ENCODE assay signal across 8 cellular contexts in the genomic region with DNA sequence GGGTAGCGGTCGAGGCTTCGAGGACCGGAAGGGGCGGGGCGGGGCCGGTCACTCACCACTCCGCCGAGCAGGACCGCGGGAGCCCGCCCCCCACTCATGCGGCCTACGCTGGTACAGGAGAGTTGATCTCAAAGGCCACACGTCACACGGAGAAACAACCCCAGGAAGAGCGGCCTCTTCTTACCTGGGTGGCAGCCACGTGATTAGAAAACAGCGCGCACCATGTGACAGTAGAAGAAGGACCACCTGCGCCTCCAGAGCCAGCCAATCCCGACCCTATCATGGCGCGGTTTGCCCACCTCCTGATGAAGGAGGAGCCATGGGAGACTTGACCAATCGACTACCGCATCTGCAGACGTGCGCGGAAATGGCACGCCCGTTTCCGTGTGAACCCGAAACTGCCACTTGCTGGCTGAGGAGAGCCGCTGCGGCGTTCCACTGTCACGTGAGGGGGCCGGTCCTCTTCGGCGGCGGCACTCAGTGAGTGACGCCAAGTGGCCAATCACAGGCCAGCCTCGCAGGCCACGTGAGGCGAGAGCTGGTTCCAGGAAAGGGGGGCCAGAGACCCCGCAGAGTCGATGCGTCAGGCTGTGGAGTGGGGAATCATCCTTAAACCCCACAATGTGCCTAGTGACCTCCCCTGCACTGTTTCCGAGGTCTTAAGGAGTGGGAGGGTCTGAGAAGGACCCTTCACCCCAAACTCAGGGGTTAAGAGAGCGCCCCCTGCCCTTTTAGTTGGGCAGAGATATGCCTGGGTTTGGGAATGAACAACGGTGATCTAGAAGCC. TPM values are rescaled to one million over a fixed set of nuclear protein-coding genes. Genes with fewer than 3 reads are reported as not detected.
DNase-seq lines count a peak whose midpoint lies in the region; FAIRE-seq and TF ChIP-seq lines count a peak whose summit lies in the region.

A gene with protein sequence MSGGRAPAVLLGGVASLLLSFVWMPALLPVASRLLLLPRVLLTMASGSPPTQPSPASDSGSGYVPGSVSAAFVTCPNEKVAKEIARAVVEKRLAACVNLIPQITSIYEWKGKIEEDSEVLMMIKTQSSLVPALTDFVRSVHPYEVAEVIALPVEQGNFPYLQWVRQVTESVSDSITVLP (minus strand): TSS at position 205 of the 787 bp plus-strand sequence. CDS start 107 bp downstream, at position 98.

- peak; percentile 82 for FAIRE-seq in H1 (lab: Jason Lieb, UNC)

- H3K56ac ChIP-seq in H1 (replicated peaks; ENCODE audit: insufficient read length, low read depth, low read length): peak within 1 kb of the TSS; percentile 43

- peak within 1 kb of the TSS; percentile 45; the same call in 1 of the 2 replicates for H2BK12ac ChIP-seq in H1 (ENCODE audit: low read depth, low read length)
- H2BK12ac ChIP-seq in mesenchymal stem cell (ENCODE audit: low read length in 2 of 2): peak within 1 kb of the TSS; percentile 73 to 94

- CTCF ChIA-PET in H1 (lab: Charles Lee; ENCODE audit: partially characterized antibody): interaction anchor here (0.6 to 5.7 kb wide), 8 partner anchors 7 to 121 kb away, joined by 3 to 37 read pairs (median 4); a partner anchor contains a TSS

- peak within 1 kb of the TSS; percentile 85 for H4K91ac ChIP-seq in H1 (replicated peaks; ENCODE audit: insufficient read length, low read length)
- H4K91ac ChIP-seq in mesenchymal stem cell (ENCODE audit: low read length): peak within 1 kb of the TSS; percentile 96

- H2BK5ac ChIP-seq in H1 (ENCODE audit: low read depth, low read length): peak within 1 kb of the TSS; percentile 81
- peak within 1 kb of the TSS; percentile 48 for H2BK5ac ChIP-seq in mesenchymal stem cell (ENCODE audit: low read depth, low read length, poor library complexity, severe bottlenecking)

- H4K20me1 ChIP-seq in H1 (replicated peaks in 1 of 2; ENCODE audit: control insufficient read depth in 1 of 2, insufficient read depth in 2 of 2, low read length in 2 of 2): peaks cover 4 to 17% of the 10 kb centered on the region in 2 experiments

- 0 out of 3 replicates have a peak, but pooled peaks of 1 of the 2 experiments have one; percentile 4 for TF ChIP-seq POLR2A in H1 (IDR thresholded peaks at IDR 0.05; ENCODE audit: control extremely low read depth in 1 of 2, low read depth in 2 of 2, low read length in 2 of 2)

- TF ChIP-seq EP300 in H1 (IDR thresholded peaks at IDR 0.05; ENCODE audit: borderline replicate concordance in 1 of 2, low read depth in 2 of 2, low read length in 2 of 2): peak in 1 of 2 experiments; percentile 62; a peak in 1 of 3 replicates

- H3K9ac ChIP-seq in H1 (replicated peaks in 1 of 4; ENCODE audit: extremely low read depth in 1 of 4, low read depth in 3 of 4, low read length in 3 of 4): peak within 1 kb of the TSS; percentile 75 to 89 (median 86)
- H3K9ac ChIP-seq in mesenchymal stem cell (ENCODE audit: low read length): peak within 1 kb of the TSS; percentile 99

- H3K36me3 ChIP-seq in H1 (ENCODE audit: control insufficient read depth in 2 of 4, insufficient read depth in 4 of 4, low read length in 3 of 4) (peaks cover 7 to 35% (median 25%) of the 10 kb centered on the region in 4 experiments; a peak in 7 of 8 replicates), mesenchymal stem cell (ENCODE audit: control insufficient read depth in 1 of 2, insufficient read depth in 2 of 2, low read depth in 1 of 2, low read length in 2 of 2) (peaks cover 33 to 53% of the 10 kb centered on the region in 2 experiments)

- H3K4me2 ChIP-seq in H1 (ENCODE audit: insufficient read depth in 1 of 2, low read depth in 2 of 2, low read length in 2 of 2) (peak within 1 kb of the TSS; percentile 89 to 93), mesenchymal stem cell (ENCODE audit: low read length, poor library complexity, severe bottlenecking) (peak within 1 kb of the TSS; percentile 81)

- H2BK15ac ChIP-seq in H1 (ENCODE audit: low read length): peak within 1 kb of the TSS; percentile 8; the same call in 1 of the 2 replicates
- H2BK15ac ChIP-seq in mesenchymal stem cell (ENCODE audit: low read depth, poor library complexity, severe bottlenecking): peak within 1 kb of the TSS; percentile 87

- DNase-seq in COLO829 (ENCODE audit: low spot score): peak; percentile 99
- peak; percentile 93 for DNase-seq in GM20000 (ENCODE audit: low spot score)
- peak; percentile 100 for DNase-seq in HT1080 (ENCODE audit: low read depth)
- DNase-seq in NOMO-1 treated with DMSO at 0.1 percent for 48 hours (lab: John Stamatoyannopoulos, UW; ENCODE audit: unreplicated experiment): peak; percentile 100
- DNase-seq in activated CD8-positive, alpha-beta memory T cell treated with anti-CD3 and anti-CD28 coated beads for 48 hours (ENCODE audit: low read depth in 2 of 3, low spot score in 2 of 3): peak; percentile 72 to 97 (median 85)
- peak; percentile 92 to 99 for DNase-seq in H1 (ENCODE audit: low read depth in 1 of 2, low spot score in 2 of 2)
- peak; percentile 100 for DNase-seq in mesenchymal stem cell
- peak; percentile 96 for DNase-seq in stimulated activated CD8-positive, alpha-beta memory T cell treated with anti-CD3 and anti-CD28 coated beads, Interleukin-15, amount 100 ng/mL, for 1 hour (ENCODE audit: low read depth)

- WGBS in H1 (ENCODE audit: extremely low coverage in 1 of 2, insufficient coverage in 1 of 2, insufficient read length in 1 of 2, insufficient replicate concordance in 2 of 2, low coverage in 1 of 2, low lambda C conversion rate in 2 of 2, missing lambda C conversion rate in 1 of 2), 2 experiments: 4% methylated on average over 43 of the region's 51 CpGs; no CpG with 5 or more reads in 1 of the 2 experiments
- under 1% methylated on average over 47 of the region's 51 CpGs for WGBS in mesenchymal stem cell

- H4K5ac ChIP-seq in H1 (ENCODE audit: insufficient read length, low read depth, low read length): peak within 1 kb of the TSS; percentile 42

- H3K18ac ChIP-seq in H1 (ENCODE audit: extremely low read depth, low read length) (peak within 1 kb of the TSS; percentile 72), mesenchymal stem cell (ENCODE audit: low read depth in 1 of 2, low read length in 2 of 2) (peak within 1 kb of the TSS; percentile 56 to 93)

- H3K79me2 ChIP-seq in H1 (ENCODE audit: control insufficient read depth in 1 of 2, insufficient read depth in 2 of 2, low read length in 2 of 2): peaks cover 19 to 50% of the 10 kb centered on the region in 2 experiments

- H4K8ac ChIP-seq in H1 (ENCODE audit: extremely low read depth, insufficient read depth, low read length): peak within 1 kb of the TSS; percentile 76; the same call in 1 of the 2 replicates
- peak within 1 kb of the TSS; percentile 96 for H4K8ac ChIP-seq in mesenchymal stem cell (ENCODE audit: low read length)

- TF ChIP-seq CTCF in GM20000 (IDR thresholded peaks at IDR 0.05; ENCODE audit: extremely low read depth, missing control alignments) (no peak), H1 (IDR thresholded peaks at IDR 0.05; ENCODE audit: control extremely low read depth in 1 of 3, insufficient read depth in 1 of 3, low read depth in 1 of 3, low read length in 3 of 3) (peak in 1 of 3 experiments; percentile 64; a peak in 2 of 4 replicates)

- H3K27ac ChIP-seq in H1 (ENCODE audit: low read depth, low read length) (peak within 1 kb of the TSS; percentile 89), mesenchymal stem cell (ENCODE audit: low read length, poor library complexity, severe bottlenecking) (peak within 1 kb of the TSS; percentile 87)

- peak within 1 kb of the TSS; percentile 75 to 99 (median 93) for H3K4me3 ChIP-seq in H1 (ENCODE audit: extremely low read depth in 1 of 4, insufficient read depth in 2 of 4, low read depth in 3 of 4, low read length in 4 of 4)
- H3K4me3 ChIP-seq in mesenchymal stem cell (ENCODE audit: insufficient read depth in 1 of 2, low read depth in 1 of 2, low read length in 2 of 2): peak within 1 kb of the TSS; percentile 76 to 99

- H2BK120ac ChIP-seq in H1 (replicated peaks; ENCODE audit: low read depth, low read length) (peak within 1 kb of the TSS; percentile 66), mesenchymal stem cell (ENCODE audit: low read depth, low read length) (peak within 1 kb of the TSS; percentile 56)

- H3K4ac ChIP-seq in H1 (replicated peaks; ENCODE audit: insufficient read length, low read depth, low read length) (peak within 1 kb of the TSS; percentile 30), mesenchymal stem cell (ENCODE audit: low read depth in 1 of 2, low read length in 2 of 2) (peak within 1 kb of the TSS; percentile 79 to 90)

- H3K27me3 ChIP-seq in H1 (replicated peaks in 1 of 4; ENCODE audit: control insufficient read depth in 3 of 4, extremely low read depth in 1 of 4, insufficient read depth in 3 of 4, low read length in 3 of 4) (no peaks in the 10 kb centered on the region), mesenchymal stem cell (ENCODE audit: control insufficient read depth in 1 of 2, insufficient read depth in 1 of 2, low read length in 2 of 2) (no peaks in the 10 kb centered on the region)

- H3K23ac ChIP-seq in H1 (ENCODE audit: insufficient read length) (no peak within 1 kb of the TSS), mesenchymal stem cell (ENCODE audit: low read length in 2 of 2) (peak within 1 kb of the TSS in 1 of 2 experiments; percentile 35)

- H2BK20ac ChIP-seq in H1 (ENCODE audit: low read length): no peak within 1 kb of the TSS

- H2AK5ac ChIP-seq in H1 (ENCODE audit: low read depth, low read length) (peak within 1 kb of the TSS; percentile 79), mesenchymal stem cell (ENCODE audit: low read length, severe bottlenecking) (peak within 1 kb of the TSS; percentile 82)

- POLR2A ChIA-PET in H1 (lab: Charles Lee; ENCODE audit: partially characterized antibody): interaction anchor here (0.6 to 4.4 kb wide), 14 partner anchors 8 to 213 kb away, joined by 3 to 82 read pairs (median 6); a partner anchor contains a TSS

- H3K4me1 ChIP-seq in H1 (replicated peaks in 1 of 4; ENCODE audit: control insufficient read depth in 3 of 4, insufficient read depth in 4 of 4, low read length in 3 of 4) (peaks cover 8 to 34% (median 15%) of the 10 kb centered on the region in 4 experiments), mesenchymal stem cell (ENCODE audit: control insufficient read depth, insufficient read depth, low read depth, low read length) (peaks cover 29% of the 10 kb centered on the region)

- H3K9me3 ChIP-seq in H1 (ENCODE audit: insufficient read depth in 2 of 2, low read depth in 1 of 2, low read length in 1 of 2): no peaks in the 10 kb centered on the region
- H3K9me3 ChIP-seq in mesenchymal stem cell (ENCODE audit: control insufficient read depth, low read length): no peaks in the 10 kb centered on the region

- peak in 1 of 2 experiments; percentile 5; a peak in 1 of 4 replicates for TF ChIP-seq RAD21 in H1 (IDR thresholded peaks at IDR 0.05 in 1 of 2, conservative IDR thresholded peaks at IDR 0.05 in 1 of 2; ENCODE audit: low read depth in 2 of 2, low read length in 2 of 2)

- H3K14ac ChIP-seq in H1 (ENCODE audit: insufficient read length) (no peak within 1 kb of the TSS), mesenchymal stem cell (ENCODE audit: low read length in 2 of 2) (peak within 1 kb of the TSS in 1 of 2 experiments; percentile 96)

- H3K79me1 ChIP-seq in H1 (ENCODE audit: low read depth, low read length): peaks cover 12% of the 10 kb centered on the region; the same call in 1 of the 2 replicates
- H3K79me1 ChIP-seq in mesenchymal stem cell (replicated peaks; ENCODE audit: low read length, poor library complexity, severe bottlenecking): peaks cover 23% of the 10 kb centered on the region

- H2AFZ ChIP-seq in H1 (ENCODE audit: low read length): no peak within 1 kb of the TSS; the same call in 1 of the 2 replicates
- peak within 1 kb of the TSS; percentile 64 for H2AFZ ChIP-seq in mesenchymal stem cell (ENCODE audit: low read depth, low read length)

- peaks cover 21% of the 10 kb centered on the region for H3K23me2 ChIP-seq in H1 (ENCODE audit: low read depth, low read length)

RNA-seq across cellular contexts. Expression of the gene that starts here (rescaled TPM):
- 266 and 270 TPM in 2 replicates for total RNA-seq in HT1080 (2014; rRNA removed; shearing (Covaris generic))
- polyA plus RNA-seq in HT1080 (2015; cell fraction: cytosol; rRNA removed): 173 and 193 TPM in 2 replicates
- 95.1 and 106 TPM in 2 replicates for polyA plus RNA-seq in HT1080 (2015; cell fraction: nucleus; rRNA removed)
- total RNA-seq in H1 (2021; fragmentation: NEBNext Ultra II Directional; extraction: Animal tissue kit (Norgen Biotek cat#: 25700)): 297 and 315 TPM in 2 replicates
- polyA plus RNA-seq in H1 (2011; rRNA removed): 460 and 671 TPM in 2 replicates
- 337 TPM for polyA plus RNA-seq in H1 (2011; cell fraction: cytosol; rRNA removed)
- polyA plus RNA-seq in H1 (2011; cell fraction: nucleus; rRNA removed): 468 TPM
- 398 to 459 TPM (median 420 TPM) in 4 replicates for polyA plus RNA-seq in H1 (2012, experiment 1 of 2)
- polyA plus RNA-seq in H1 (2012, experiment 2 of 2): 679 TPM
- 486 TPM for polyA plus RNA-seq in H1 (2013, experiment 1 of 2)
- 464 TPM for polyA plus RNA-seq in H1 (2013, experiment 2 of 2)
- 124 and 127 TPM in 2 replicates for polyA minus RNA-seq in H1 (2011; rRNA and poly(A)+ RNA removed)
- polyA minus RNA-seq in H1 (2011; cell fraction: cytosol; rRNA and poly(A)+ RNA removed): 103 TPM
- polyA minus RNA-seq in H1 (2011; cell fraction: nucleus; rRNA and poly(A)+ RNA removed): 92.0 TPM
- 472 TPM for polyA plus RNA-seq in mesenchymal stem cell (2013, experiment 1 of 2)
- 480 TPM for polyA plus RNA-seq in mesenchymal stem cell (2013, experiment 2 of 2)

Comparison
In these comparisons a context has a peak if more than half of its experiments do, and no peak if none do; other contexts are left out.
1. Peak in every context shown above with its lines: DNase-seq, H3K4me3 ChIP-seq and H3K27ac ChIP-seq.